In the genomic region with DNA sequence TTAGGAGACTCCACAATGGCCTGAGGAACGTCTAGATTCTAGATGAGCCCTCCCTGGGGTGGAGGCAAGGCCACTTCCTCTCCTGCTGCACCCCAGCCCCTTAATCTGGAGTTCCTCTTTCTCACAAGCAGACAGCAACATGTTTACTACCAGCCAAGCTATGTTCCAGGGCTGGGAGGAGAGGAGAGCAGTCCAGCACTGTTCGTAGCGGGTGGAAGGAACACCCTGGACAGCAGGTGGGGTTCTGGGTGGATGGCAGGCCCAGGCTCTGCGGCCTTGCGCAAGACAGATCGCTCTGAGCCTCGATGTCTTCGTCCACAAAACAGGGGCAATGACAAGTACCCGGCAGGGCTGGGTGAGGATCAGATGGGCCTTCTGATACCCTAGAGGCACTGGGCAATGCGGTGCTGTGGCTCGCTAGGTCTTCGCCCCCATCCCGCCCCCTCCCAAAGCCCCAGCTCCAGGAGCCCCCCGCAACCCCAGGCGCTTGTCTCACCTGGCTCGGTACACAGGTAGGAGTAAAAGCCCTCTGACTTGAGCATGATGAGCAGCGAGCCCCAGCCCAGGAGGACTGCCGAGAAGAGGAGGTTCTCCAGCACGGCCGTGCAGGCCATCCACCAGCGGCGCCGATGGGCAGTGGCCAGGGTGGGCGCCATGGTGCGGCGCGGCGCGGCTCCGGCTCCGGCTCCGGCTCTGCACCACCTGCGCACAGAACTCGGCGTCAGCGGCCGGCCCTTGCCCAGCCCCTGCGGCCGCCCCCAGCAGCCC, we compare ENCODE assay signal across 8 cellular contexts. TPM values are rescaled to one million over a fixed set of nuclear protein-coding genes. Genes with fewer than 3 reads are reported as not detected.
DNase-seq lines count a peak whose midpoint lies in the region; ATAC-seq and TF ChIP-seq lines count a peak whose summit lies in the region.

No MANE protein-coding gene starts in this region.

- H3K9me3 ChIP-seq in esophagus muscularis mucosa (no peaks in the 10 kb centered on the region), neuronal stem cell (replicated peaks in 1 of 2; ENCODE audit: control insufficient read depth in 2 of 2, insufficient read depth in 1 of 2, low read depth in 1 of 2, low read length in 2 of 2) (no peaks in the 10 kb centered on the region)

- H4K91ac ChIP-seq in neuronal stem cell (ENCODE audit: low read depth, low read length, poor library complexity): no peak overlapping the region

- H3K4me3 Mint-ChIP-seq in activated naive CD4-positive, alpha-beta T cell treated with anti-CD3 and anti-CD28 coated beads for 36 hours: peak overlapping the region; percentile 62

- H2AK5ac ChIP-seq in neuronal stem cell (ENCODE audit: low read depth, low read length): peak overlapping the region; percentile 98

- CTCF ChIA-PET in activated naive CD4-positive, alpha-beta T cell treated with anti-CD3 and anti-CD28 coated beads for 36 hours (lab: Charles Lee): interaction anchor here (0.6 to 3.1 kb wide), 4 partner anchors 9 to 69 kb away, joined by 3 to 50 read pairs (median 4); no protein-coding TSS in a partner anchor

- peak overlapping the region; percentile 95 for H3K4me2 ChIP-seq in neuronal stem cell (ENCODE audit: insufficient read depth, low read length, poor library complexity, severe bottlenecking)

- peak overlapping the region; percentile 98 for H2BK15ac ChIP-seq in neuronal stem cell (ENCODE audit: low read length)

- H3K79me1 ChIP-seq in neuronal stem cell (ENCODE audit: low read depth, low read length): no peaks in the 10 kb centered on the region

- peak overlapping the region; percentile 99 for H3K9ac ChIP-seq in neuronal stem cell (ENCODE audit: low read depth, low read length, poor library complexity)

- peak overlapping the region; percentile 98 for H3K23ac ChIP-seq in neuronal stem cell (ENCODE audit: low read depth, low read length, poor library complexity)

- H4K8ac ChIP-seq in neuronal stem cell (ENCODE audit: low read depth, low read length): no peak overlapping the region

- peaks cover 20 to 35% (median 33%) of the 10 kb centered on the region in 4 donors for H3K4me1 ChIP-seq in esophagus muscularis mucosa
- H3K4me1 ChIP-seq in neuronal stem cell (ENCODE audit: control insufficient read depth in 2 of 2, insufficient read depth in 1 of 2, low read depth in 1 of 2, low read length in 2 of 2): peaks cover 11 to 27% of the 10 kb centered on the region in 2 donors
- no peaks in the 10 kb centered on the region for H3K4me1 ChIP-seq in foreskin keratinocyte

- H3K14ac ChIP-seq in neuronal stem cell (ENCODE audit: low read length): peak overlapping the region; percentile 100

- H3K36me3 ChIP-seq in esophagus muscularis mucosa (peaks cover 0 to 6% (median 1%) of the 10 kb centered on the region in 4 donors), neuronal stem cell (replicated peaks in 1 of 2; ENCODE audit: control insufficient read depth in 2 of 2, insufficient read depth in 2 of 2, low read length in 2 of 2) (peaks cover 0 to 44% of the 10 kb centered on the region in 2 donors)

- H2AFZ ChIP-seq in neuronal stem cell (ENCODE audit: low read length): peak overlapping the region; percentile 89

- intact Hi-C loops in activated naive CD4-positive, alpha-beta T cell treated with anti-CD3 and anti-CD28 coated beads for 36 hours (cut with micrococcal nuclease): loop anchor here (5.0 kb wide), 2 partner anchors 260 to 360 kb away; no protein-coding TSS in a partner anchor
- intact Hi-C loops in esophagus muscularis mucosa (cut with DNase I): no loop called here

- no peak for TF ChIP-seq EP300 in esophagus muscularis mucosa (IDR thresholded peaks at IDR 0.05)

- no peak for TF ChIP-seq POLR2A in esophagus muscularis mucosa (IDR thresholded peaks at IDR 0.05; ENCODE audit: low read depth)

- peaks cover 18% of the 10 kb centered on the region for H3K4me1 Mint-ChIP-seq in activated naive CD4-positive, alpha-beta T cell treated with anti-CD3 and anti-CD28 coated beads for 36 hours (ENCODE audit: low read depth)

- no peak for TF ChIP-seq CTCF in esophagus muscularis mucosa (IDR thresholded peaks at IDR 0.05)
- TF ChIP-seq CTCF in foreskin keratinocyte (conservative IDR thresholded peaks at IDR 0.05): no peak

- H2BK120ac ChIP-seq in neuronal stem cell (ENCODE audit: low read depth, low read length): peak overlapping the region; percentile 35

- no peak overlapping the region for H3K4ac ChIP-seq in neuronal stem cell (ENCODE audit: low read length)

- H3K27me3 ChIP-seq in esophagus muscularis mucosa: no peaks in the 10 kb centered on the region
- H3K27me3 ChIP-seq in neuronal stem cell (ENCODE audit: control insufficient read depth in 3 of 3, insufficient read depth in 3 of 3, low read depth in 1 of 3, low read length in 3 of 3): peaks cover 0 to 11% (median 0%) of the 10 kb centered on the region in 3 experiments
- H3K27me3 ChIP-seq in foreskin keratinocyte: peaks cover 31% of the 10 kb centered on the region

- ATAC-seq in GM21447 (IDR thresholded peaks at IDR 0.05; ENCODE audit: unreplicated experiment): no peak
- no peak for ATAC-seq in HG02885 (IDR thresholded peaks at IDR 0.05; ENCODE audit: poor library complexity, unreplicated experiment)
- ATAC-seq in foreskin keratinocyte: no peak

- H3K27me3 Mint-ChIP-seq in activated naive CD4-positive, alpha-beta T cell treated with anti-CD3 and anti-CD28 coated beads for 36 hours (ENCODE audit: low read depth): peaks cover 15% of the 10 kb centered on the region

- H3K4me3 ChIP-seq in esophagus muscularis mucosa: peak overlapping the region; percentile 68 to 89 (median 80)
- H3K4me3 ChIP-seq in neuronal stem cell (ENCODE audit: low read length in 2 of 2): peak overlapping the region; percentile 92 to 100

- H3K18ac ChIP-seq in neuronal stem cell (ENCODE audit: low read length): peak overlapping the region; percentile 99

- no peak for DNase-seq in activated naive CD4-positive, alpha-beta T cell treated with anti-CD3 and anti-CD28 coated beads for 36 hours
- DNase-seq in activated naive CD4-positive, alpha-beta T cell treated with anti-CD3 and anti-CD28 coated beads, Interleukin-2, amount 50 U/mL, for 16 hours: no peak
- DNase-seq in SKM-1 treated with dmso at 0.1 percent for 144 hours (lab: John Stamatoyannopoulos, UW; ENCODE audit: unreplicated experiment) (peak; percentile 76), esophagus muscularis mucosa (ENCODE audit: extremely low spot score) (no peak), neuronal stem cell (ENCODE audit: low spot score) (no peak), foreskin keratinocyte (no peak)

- no peak overlapping the region for H2BK12ac ChIP-seq in neuronal stem cell (ENCODE audit: low read length)

- H3K27ac ChIP-seq in esophagus muscularis mucosa (replicated peaks in 1 of 4) (peak overlapping the region; percentile 90 to 95 (median 90)), neuronal stem cell (replicated peaks; ENCODE audit: low read length) (no peak overlapping the region), foreskin keratinocyte (no peak overlapping the region)

- 50% methylated on average over 16 of the region's 39 CpGs for WGBS in esophagus muscularis mucosa
- no CpG with 5 or more reads among the region's 39 CpGs for WGBS in neuronal stem cell (ENCODE audit: extremely low coverage in 2 of 2, insufficient read length in 2 of 2, insufficient replicate concordance in 1 of 2), 2 donors

- H3K36me3 Mint-ChIP-seq in activated naive CD4-positive, alpha-beta T cell treated with anti-CD3 and anti-CD28 coated beads for 36 hours (ENCODE audit: low read depth): no peaks in the 10 kb centered on the region

- no peaks in the 10 kb centered on the region for H3K9me3 Mint-ChIP-seq in activated naive CD4-positive, alpha-beta T cell treated with anti-CD3 and anti-CD28 coated beads for 36 hours

- H2BK5ac ChIP-seq in neuronal stem cell (ENCODE audit: low read length): no peak overlapping the region

- no peak overlapping the region for H3K27ac Mint-ChIP-seq in activated naive CD4-positive, alpha-beta T cell treated with anti-CD3 and anti-CD28 coated beads for 36 hours

RNA-seq across cellular contexts. Expression of gene SLC43A2, which starts 1.2 kb away (rescaled TPM):
- total RNA-seq in activated naive CD4-positive, alpha-beta T cell treated with anti-CD3 and anti-CD28 coated beads for 36 hours: under 1 TPM; 0.12 to 0.14 TPM
- total RNA-seq in esophagus muscularis mucosa (10 to 100 TPM in 3 of 4 donors, 1 to 10 TPM in 1; 7.1 to 20.0 (median 13.7) TPM), foreskin keratinocyte (2.0 and 3.1 TPM in 2 replicates)
- 11.3 TPM for polyA plus RNA-seq in neuronal stem cell (2013, experiment 1 of 2)
- polyA plus RNA-seq in neuronal stem cell (2013, experiment 2 of 2): 11.0 TPM
- 1.9 and 2.3 TPM in 2 replicates for polyA plus RNA-seq in foreskin keratinocyte

RNA-seq across cellular contexts. Expression of gene SCARF1, which starts 18.1 kb away (rescaled TPM):
- under 1 TPM; 0.43 to 0.57 TPM for total RNA-seq in activated naive CD4-positive, alpha-beta T cell treated with anti-CD3 and anti-CD28 coated beads for 36 hours
- total RNA-seq in esophagus muscularis mucosa (10 to 100 TPM in 3 of 4 donors, 1 to 10 TPM in 1; 6.2 to 19.8 (median 12.8) TPM), foreskin keratinocyte (0.10 TPM in 1 of 2 replicates, not detected in the other)
- polyA plus RNA-seq in neuronal stem cell (2013, experiment 1 of 2): 0.67 TPM
- polyA plus RNA-seq in neuronal stem cell (2013, experiment 2 of 2): 0.69 TPM
- polyA plus RNA-seq in foreskin keratinocyte: 0.02 and 0.03 TPM in 2 replicates

RNA-seq across cellular contexts. Expression of gene RILP, which starts 22.3 kb away (rescaled TPM):
- 1 to 10 TPM; 1.0 to 1.1 TPM for total RNA-seq in activated naive CD4-positive, alpha-beta T cell treated with anti-CD3 and anti-CD28 coated beads for 36 hours
- total RNA-seq in esophagus muscularis mucosa: 10 to 100 TPM; 15.8 to 41.5 (median 24.0) TPM
- 4.3 TPM for polyA plus RNA-seq in neuronal stem cell (2013, experiment 1 of 2)
- polyA plus RNA-seq in neuronal stem cell (2013, experiment 2 of 2): 4.0 TPM
- 5.1 and 5.5 TPM in 2 replicates for total RNA-seq in foreskin keratinocyte
- polyA plus RNA-seq in foreskin keratinocyte: 6.7 and 7.5 TPM in 2 replicates

RNA-seq across cellular contexts. Expression of gene PRPF8, which starts 57.3 kb away (rescaled TPM):
- 100 to 1,000 TPM; 458 to 479 TPM for total RNA-seq in activated naive CD4-positive, alpha-beta T cell treated with anti-CD3 and anti-CD28 coated beads for 36 hours
- total RNA-seq in esophagus muscularis mucosa: 100 to 1,000 TPM; 141 to 187 (median 163) TPM
- polyA plus RNA-seq in neuronal stem cell (2013, experiment 1 of 2): 95.4 TPM
- 97.1 TPM for polyA plus RNA-seq in neuronal stem cell (2013, experiment 2 of 2)
- 188 and 214 TPM in 2 replicates for total RNA-seq in foreskin keratinocyte
- 213 and 239 TPM in 2 replicates for polyA plus RNA-seq in foreskin keratinocyte

Comparison
In these comparisons a context has a peak if more than half of its experiments do, and no peak if none do; other contexts are left out.
1. H3K27ac ChIP-seq: peak in esophagus muscularis mucosa (4 of 4); none in neuronal stem cell (single experiment) and foreskin keratinocyte (single experiment).